15 cellular contexts compared by ENCODE assay signal in genomic region chrX:48940404-48940955, GRCh38. TPM values are rescaled to one million over a fixed set of nuclear protein-coding genes. Genes with fewer than 3 reads are reported as not detected.
A peak's percentile ranks its signal among the peaks of the same experiment; 100 is the strongest.
DNase-seq lines count a peak whose midpoint lies in the region; ATAC-seq and TF ChIP-seq lines count a peak whose summit lies in the region.
"Had no signal": no experiment of that assay in that cellular context is flagged by ENCODE, and none has a peak within 500 bp of the region (broad histone marks: within the 10 kb centered on the region; RNA-seq: fewer than 3 reads in every experiment).

No MANE protein-coding gene starts in this region.

- peak overlapping the region; percentile 27; the same call in 1 of the 2 replicates for H3K9ac ChIP-seq in SU-DHL-6 (ENCODE audit: low read length)

- peak overlapping the region; percentile 95 for H3K27ac Mint-ChIP-seq in central memory CD8-positive, alpha-beta T cell (ENCODE audit: low read depth)

- no peak for ATAC-seq in central memory CD8-positive, alpha-beta T cell (replicated peaks; ENCODE audit: extremely low read depth, poor library complexity, severe bottlenecking)
- ATAC-seq in GM21529 (IDR thresholded peaks at IDR 0.05; ENCODE audit: unreplicated experiment) (no peak), esophagus mucosa (no peak)

- H3K27ac ChIP-seq in SU-DHL-6 (ENCODE audit: low read depth, low read length) (peak overlapping the region; percentile 97), thymus (ENCODE audit: low read depth) (peak overlapping the region; percentile 84)
- H3K27ac ChIP-seq: ovary had no signal

- peak; percentile 45 to 51 for DNase-seq in activated T-cell treated with anti-CD3 and anti-CD28 coated beads, Interleukin-2, amount 50 U/mL, for 48 hours
- DNase-seq in activated T-cell treated with anti-CD3 and anti-CD28 coated beads for 4 hours: no peak
- no peak for DNase-seq in central memory CD8-positive, alpha-beta T cell (ENCODE audit: low spot score in 2 of 2)
- no peak for DNase-seq in NCI-H526 (lab: John Stamatoyannopoulos, UW)
- DNase-seq: activated CD4-positive, alpha-beta T cell treated with anti-CD3 and anti-CD28 coated beads for 4 hours; amygdala; cortex of kidney; DMS79; mammary epithelial cell; ovary had no signal

- peaks cover 24% of the 10 kb centered on the region for H3K36me3 Mint-ChIP-seq in central memory CD8-positive, alpha-beta T cell (ENCODE audit: insufficient read depth)

- H4K20me1 ChIP-seq in SU-DHL-6 (ENCODE audit: low read depth, low read length): no peaks in the 10 kb centered on the region

- 59% methylated on average over 2 of the region's 2 CpGs for WGBS in thymus

- H3K4me3 Mint-ChIP-seq in central memory CD8-positive, alpha-beta T cell: peak overlapping the region; percentile 80

- H3K79me2 ChIP-seq in SU-DHL-6 (ENCODE audit: insufficient read depth, low read length): no peaks in the 10 kb centered on the region

- H3K9me3 Mint-ChIP-seq in central memory CD8-positive, alpha-beta T cell: no peaks in the 10 kb centered on the region

- H3K4me3 ChIP-seq in SU-DHL-6 (ENCODE audit: insufficient read depth, low read length, poor library complexity, severe bottlenecking): no peak overlapping the region
- no peak overlapping the region for H3K4me3 ChIP-seq in thymus (ENCODE audit: low read length)
- H3K4me3 ChIP-seq: ovary, tibial nerve had no signal

- peaks cover 45% of the 10 kb centered on the region for H3K4me1 ChIP-seq in thymus (ENCODE audit: control insufficient read depth, insufficient read depth, low read length)

- H3K9me3 ChIP-seq in SU-DHL-6 (ENCODE audit: insufficient read depth, low read length) (no peaks in the 10 kb centered on the region), thymus (ENCODE audit: control insufficient read depth) (no peaks in the 10 kb centered on the region)
- H3K9me3 ChIP-seq: ovary, tibial nerve had no signal

- H3K4me2 ChIP-seq in SU-DHL-6 (ENCODE audit: low read depth, low read length, poor library complexity, severe bottlenecking): peak overlapping the region; percentile 80

- H3K36me3 ChIP-seq in SU-DHL-6 (ENCODE audit: low read length) (no peaks in the 10 kb centered on the region), thymus (ENCODE audit: control insufficient read depth, insufficient read depth) (peaks cover 6% of the 10 kb centered on the region)
- H3K36me3 ChIP-seq: ovary, tibial nerve had no signal

- H3K27me3 ChIP-seq in SU-DHL-6 (ENCODE audit: low read length) (no peaks in the 10 kb centered on the region), thymus (ENCODE audit: control insufficient read depth, insufficient read depth) (no peaks in the 10 kb centered on the region)
- H3K27me3 ChIP-seq: ovary, tibial nerve had no signal

- no peak overlapping the region for H2AFZ ChIP-seq in SU-DHL-6 (ENCODE audit: low read depth, low read length, severe bottlenecking)

- peaks cover 25% of the 10 kb centered on the region for H3F3A ChIP-seq in SU-DHL-6 (ENCODE audit: insufficient read depth)

- TF ChIP-seq CTCF in SU-DHL-6 (IDR thresholded peaks at IDR 0.05; ENCODE audit: insufficient read depth, low read length, poor library complexity, severe bottlenecking): no peak

- H3K9me2 ChIP-seq in SU-DHL-6 (replicated peaks; ENCODE audit: insufficient read depth, low read length): no peaks in the 10 kb centered on the region

- no peaks in the 10 kb centered on the region for H3K27me3 Mint-ChIP-seq in central memory CD8-positive, alpha-beta T cell

- peaks cover 79% of the 10 kb centered on the region for H3K4me1 Mint-ChIP-seq in central memory CD8-positive, alpha-beta T cell

RNA-seq across cellular contexts. Expression of gene OTUD5, which starts 16.9 kb away (rescaled TPM):
- 62.4 TPM for polyA plus RNA-seq in thymus
- 20.3 TPM for total RNA-seq in esophagus mucosa

RNA-seq across cellular contexts. Expression of gene PIM2, which starts 21.7 kb away (rescaled TPM):
- 75.4 TPM for polyA plus RNA-seq in thymus
- total RNA-seq in esophagus mucosa: 4.4 TPM

RNA-seq across cellular contexts. Expression of gene SLC35A2, which starts 29.0 kb away (rescaled TPM):
- polyA plus RNA-seq in thymus: 13.3 TPM
- total RNA-seq in esophagus mucosa: 17.4 TPM

RNA-seq across cellular contexts. Expression of gene KCND1, which starts 31.2 kb away (rescaled TPM):
- polyA plus RNA-seq in thymus: 3.1 TPM
- total RNA-seq in esophagus mucosa: 0.28 TPM

RNA-seq across cellular contexts. Expression of gene PQBP1, which starts 42.8 kb away (rescaled TPM):
- polyA plus RNA-seq in thymus: 86.0 TPM
- total RNA-seq in esophagus mucosa: 53.5 TPM

Comparison
In these comparisons a context has a peak if more than half of its experiments do, and no peak if none do; other contexts are left out.
1. DNase-seq: peak in activated T-cell treated with anti-CD3 and anti-CD28 coated beads, Interleukin-2, amount 50 U/mL, for 48 hours (2 of 2); none in activated T-cell treated with anti-CD3 and anti-CD28 coated beads for 4 hours (single experiment), central memory CD8-positive, alpha-beta T cell (0 of 2) and NCI-H526 (0 of 2).